Comparison of ENCODE assay signal across 25 cellular contexts in genomic region chr7:158471716-158472115, GRCh38.
"Had no signal": no experiment of that assay in that cellular context is flagged by ENCODE, and none has a peak within 500 bp of the region (broad histone marks: within the 10 kb centered on the region; RNA-seq: fewer than 3 reads in every experiment).

No MANE protein-coding gene starts in this region.

- H3K9me3 ChIP-seq: ascending aorta, MG63, SJSA1 had no signal

- H3K4me3 ChIP-seq: ascending aorta, cardiac muscle cell, MG63, SJSA1 had no signal

- H3K27me3 ChIP-seq: ascending aorta, cardiac muscle cell, MG63, SJSA1 had no signal

- H3K4me1 ChIP-seq: ascending aorta had no signal

- H3K27ac ChIP-seq: ascending aorta, cardiac muscle cell, SJSA1 had no signal

- DNase-seq: activated CD4-positive, alpha-beta memory T cell treated with anti-CD3 and anti-CD28 coated beads for 36 hours; activated CD4-positive, alpha-beta T cell treated with anti-CD3 and anti-CD28 coated beads for 36 hours; activated CD4-positive, alpha-beta T cell treated with anti-CD3 and anti-CD28 coated beads, Interleukin-2, amount 10 ng/mL, durations not matched to agents 7 days and 5 days; activated CD8-positive, alpha-beta memory T cell treated with anti-CD3 and anti-CD28 coated beads, Interleukin-2, amount 50 U/mL, for 4 hours; activated naive CD4-positive, alpha-beta T cell; activated naive CD8-positive, alpha-beta T cell treated with anti-CD3 and anti-CD28 coated beads, Interleukin-2, amount 10 ng/mL, durations not matched to agents 7 days and 5 days; activated T-cell treated with anti-CD3 and anti-CD28 coated beads for 4 hours; activated T-cell treated with anti-CD3 and anti-CD28 coated beads, Interleukin-2, amount 50 U/mL, for 4 hours; amygdala; Kasumi-1; KG1; MG63; NCI-H1048; NCI-H1105 treated with DMSO at 0.1 percent for 48 hours; NCI-H1436; NCI-H1694; NCI-H1930; NCI-H345; NCI-H524 treated with DMSO at 0.1 percent for 48 hours; SHP77; SK-N-SH had no signal

- H3K36me3 ChIP-seq: ascending aorta, cardiac muscle cell, MG63, SJSA1 had no signal

- ATAC-seq: activated CD4-positive, alpha-beta T cell treated with anti-CD3 and anti-CD28 coated beads for 36 hours; activated T-cell treated with anti-CD3 and anti-CD28 coated beads, Interleukin-2, amount 50 U/mL, for 4 hours; Panc1 had no signal
